Comparison of ENCODE assay signal across 14 cellular contexts in genomic region chr10:79087721-79088120, GRCh38. TPM values are rescaled to one million over a fixed set of nuclear protein-coding genes. Genes with fewer than 3 reads are reported as not detected.
DNase-seq lines count a peak whose midpoint lies in the region; ATAC-seq and TF ChIP-seq lines count a peak whose summit lies in the region.
"Had no signal": no experiment of that assay in that cellular context is flagged by ENCODE, and none has a peak within 500 bp of the region (broad histone marks: within the 10 kb centered on the region; RNA-seq: fewer than 3 reads in every experiment).

No MANE protein-coding gene starts in this region.

- peaks cover 99% of the 10 kb centered on the region for H4K20me1 ChIP-seq in IMR-90 (ENCODE audit: insufficient read depth, low read length)
- H4K20me1 ChIP-seq in osteoblast (ENCODE audit: insufficient read depth, low read length) = peaks cover 89% of the 10 kb centered on the region

- POLR2A ChIA-PET in IMR-90 (lab: Charles Lee; ENCODE audit: unreplicated experiment) = no interaction called here

- no peak overlapping the region for H2BK120ac ChIP-seq in IMR-90 (ENCODE audit: low read depth, low read length)

- intact Hi-C loops in IMR-90 (cut with micrococcal nuclease) (no loop called here), stomach (cut with DNase I; ENCODE audit: low total_unique reads) (no loop called here)

- no peak overlapping the region for H3K18ac ChIP-seq in IMR-90 (ENCODE audit: low read depth, low read length)

- H3K79me2 ChIP-seq in osteoblast (ENCODE audit: insufficient read depth, low read length) = peaks cover 100% of the 10 kb centered on the region

- ATAC-seq in IMR-90 (ENCODE audit: low read depth) = no peak
- peak; percentile 61 for ATAC-seq in left lobe of liver

- H3K23ac ChIP-seq in IMR-90 (ENCODE audit: low read depth, low read length) = peak overlapping the region; percentile 14; the same call in 1 of the 2 replicates

- H2BK15ac ChIP-seq in IMR-90 (ENCODE audit: low read depth, low read length) = no peak overlapping the region

- H3K27ac ChIP-seq in IMR-90 (ENCODE audit: insufficient read depth, low read length) (no peak overlapping the region), stomach (peak overlapping the region; percentile 69 to 99 (median 89)), osteoblast (ENCODE audit: low read depth, low read length) (no peak overlapping the region)
- H3K27ac ChIP-seq: WERI-Rb-1 had no signal

- no peak overlapping the region for H3K4me3 ChIP-seq in IMR-90 (ENCODE audit: insufficient read depth, low read depth, low read length)
- H3K4me3 ChIP-seq in stomach = peak overlapping the region in 1 of 4 donors; percentile 5
- H3K4me3 ChIP-seq in osteoblast (ENCODE audit: insufficient read depth, low read length) = no peak overlapping the region

- H4K91ac ChIP-seq in IMR-90 (ENCODE audit: insufficient read depth, low read depth, low read length) = no peak overlapping the region

- peaks cover 75% of the 10 kb centered on the region for H3K9me1 ChIP-seq in IMR-90 (ENCODE audit: insufficient read depth, low read length)

- no peaks in the 10 kb centered on the region for H3K27me3 ChIP-seq in IMR-90 (ENCODE audit: control insufficient read depth, insufficient read depth, low read length)
- no peaks in the 10 kb centered on the region for H3K27me3 ChIP-seq in stomach
- H3K27me3 ChIP-seq in osteoblast (ENCODE audit: insufficient read depth, low read length) = no peaks in the 10 kb centered on the region

- DNase-seq in IMR-90 (no peak), T47D (ENCODE audit: low read depth in 1 of 2, low spot score in 1 of 2) (peak; percentile 74 to 88), left lobe of liver (ENCODE audit: low spot score) (peak; percentile 70), stomach (peak; percentile 60), NCI-H146 (lab: John Stamatoyannopoulos, UW) (no peak), COLO668 (lab: John Stamatoyannopoulos, UW; ENCODE audit: unreplicated experiment) (no peak), osteoblast (ENCODE audit: insufficient read length, low spot score, missing footprints) (no peak)
- DNase-seq in activated T-cell treated with anti-CD3 and anti-CD28 coated beads, Interleukin-2, amount 50 U/mL, for 48 hours = no peak
- DNase-seq: activated naive CD4-positive, alpha-beta T cell treated with anti-CD3 and anti-CD28 coated beads, Interleukin-2, amount 50 U/mL, for 16 hours; cerebellar nuclear complex; glutamatergic neuron; KBM-7; NCI-H1436 treated with DMSO at 0.1 percent for 48 hours; WERI-Rb-1 had no signal

- CTCF ChIA-PET in IMR-90 (lab: Yijun Ruan, JAX) = interaction anchor here (1.4 kb wide), 1 partner anchor 107 kb away, joined by 3 read pairs; no protein-coding TSS in a partner anchor

- H3K9me3 ChIP-seq in IMR-90 (ENCODE audit: control insufficient read depth, insufficient read depth, low read length) (no peaks in the 10 kb centered on the region), stomach (no peaks in the 10 kb centered on the region), osteoblast (ENCODE audit: low read depth, low read length) (no peaks in the 10 kb centered on the region)

- H3K4me1 ChIP-seq in IMR-90 (ENCODE audit: control insufficient read depth, insufficient read depth, low read length) = peaks cover 62% of the 10 kb centered on the region
- peaks cover 99 to 100% (median 100%) of the 10 kb centered on the region in 4 donors for H3K4me1 ChIP-seq in stomach
- peaks cover 27% of the 10 kb centered on the region for H3K4me1 ChIP-seq in osteoblast (ENCODE audit: insufficient read depth, low read length)

- no peak overlapping the region for H3K56ac ChIP-seq in IMR-90 (ENCODE audit: extremely low read depth, insufficient read depth, low read length)

- WGBS in IMR-90 (ENCODE audit: extremely low coverage in 2 of 2, insufficient read length in 1 of 2), 2 experiments = 71% methylated on average over 4 of the region's 6 CpGs; no CpG with 5 or more reads in 1 of the 2 experiments
- WGBS in stomach, 5 donors = 16 to 52% (median 23%) methylated on average over 6 of the region's 6 CpGs

- H2AFZ ChIP-seq in IMR-90 (replicated peaks; ENCODE audit: low read length, poor library complexity) (no peak overlapping the region), osteoblast (ENCODE audit: low read length) (no peak overlapping the region)

- no peak overlapping the region for H3K9ac ChIP-seq in IMR-90 (ENCODE audit: low read depth, low read length)

- H2AK9ac ChIP-seq in IMR-90 (replicated peaks; ENCODE audit: low read depth, low read length, poor library complexity) = no peak overlapping the region

- TF ChIP-seq CTCF in IMR-90 (conservative IDR thresholded peaks at IDR 0.05; ENCODE audit: low read depth, low read length) = no peak
- no peak for TF ChIP-seq CTCF in stomach (IDR thresholded peaks at IDR 0.05)
- TF ChIP-seq CTCF in osteoblast (IDR thresholded peaks at IDR 0.05; ENCODE audit: extremely low read depth, low read depth, low read length) = no peak

- no peak for TF ChIP-seq RAD21 in IMR-90 (IDR thresholded peaks at IDR 0.05; ENCODE audit: low read length)

- H3K4ac ChIP-seq in IMR-90 (ENCODE audit: low read depth, low read length) = no peak overlapping the region

- H3K36me3 ChIP-seq in IMR-90 (ENCODE audit: control insufficient read depth, insufficient read depth, low read length) (peaks cover 10% of the 10 kb centered on the region; the same call in 1 of the 2 replicates), stomach (peaks cover 0 to 7% (median 0%) of the 10 kb centered on the region in 4 donors), osteoblast (ENCODE audit: insufficient read depth, low read length) (peaks cover 15% of the 10 kb centered on the region)
- H3K36me3 ChIP-seq: WERI-Rb-1 had no signal

- TF ChIP-seq EP300 in stomach (IDR thresholded peaks at IDR 0.05) = no peak

- no peak overlapping the region for H4K5ac ChIP-seq in IMR-90 (ENCODE audit: low read depth, low read length)

- H2BK20ac ChIP-seq in IMR-90 (ENCODE audit: low read depth, low read length) = no peak overlapping the region

- H3K14ac ChIP-seq in IMR-90 (replicated peaks; ENCODE audit: low read depth, low read length) = no peak overlapping the region

- no peak overlapping the region for H3K4me2 ChIP-seq in IMR-90 (ENCODE audit: low read depth, low read length)
- H3K4me2 ChIP-seq in osteoblast (ENCODE audit: insufficient read depth, low read length) = no peak overlapping the region

- H4K8ac ChIP-seq in IMR-90 (ENCODE audit: low read depth in 2 of 2, low read length in 2 of 2) = no peak overlapping the region

- dilution Hi-C loops in IMR-90 (cut with HindIII; ENCODE audit: low sequenced_read_pairs, unreplicated experiment) = no loop called here

- H3K79me1 ChIP-seq in IMR-90 (ENCODE audit: low read depth in 1 of 2, low read length in 2 of 2) = peaks cover 15 to 96% of the 10 kb centered on the region in 2 experiments; a peak in 3 of 4 replicates

- no TSS peak for BruUV-seq in IMR-90 (replicated peaks; lab: Mats Ljungman, UMichigan)

- 0 out of 2 replicates have a peak overlapping the region, but pooled peaks have one; percentile 49 for H2AK5ac ChIP-seq in IMR-90 (ENCODE audit: low read depth, low read length)

- TF ChIP-seq POLR2A in IMR-90 (IDR thresholded peaks at IDR 0.05; ENCODE audit: low read depth, low read length) = no peak
- no peak for TF ChIP-seq POLR2A in stomach (IDR thresholded peaks at IDR 0.05)

- in situ Hi-C loops in IMR-90 (cut with MboI; ENCODE audit: low sequenced_read_pairs) (no loop called here), T47D (cut with HindIII; ENCODE audit: low pct_unique_long_range_greater_than_20kb, low sequenced_read_pairs) (no loop called here)

- no peak overlapping the region for H2BK5ac ChIP-seq in IMR-90 (ENCODE audit: low read depth, low read length, poor library complexity, severe bottlenecking)

TF ChIP-seq in IMR-90, 13 proteins besides CTCF, POLR2A, EP300 and RAD21:
- no peak for TF ChIP-seq CEBPB (IDR thresholded peaks at IDR 0.05; ENCODE audit: low read depth, low read length)
- TF ChIP-seq MAFK (IDR thresholded peaks at IDR 0.05; ENCODE audit: low read depth, low read length) = no peak

RNA-seq across cellular contexts. Expression of gene ZMIZ1, which starts 19.0 kb away (rescaled TPM):
- total RNA-seq in IMR-90 (2012; rRNA removed) (6.6 and 6.7 TPM in 2 replicates), left lobe of liver (15.0 TPM), stomach (100 to 1,000 TPM in 1 of 5 donors, 10 to 100 TPM in 4; 25.9 to 103 (median 67.7) TPM), osteoblast (40.9 and 50.4 TPM in 2 replicates)
- polyA plus RNA-seq in IMR-90 (2012; rRNA removed) (43.2 and 48.7 TPM in 2 replicates), stomach (10 to 100 TPM; 17.7 to 20.2 (median 18.2) TPM)
- polyA plus RNA-seq in IMR-90 (2012; cell fraction: cytosol; rRNA removed) = 39.5 and 51.2 TPM in 2 replicates
- polyA plus RNA-seq in IMR-90 (2012; cell fraction: nucleus; rRNA removed; ENCODE audit: low replicate concordance) = 57.0 and 113 TPM in 2 replicates

Comparison
In these comparisons a context has a peak if more than half of its experiments do, and no peak if none do; other contexts are left out.
1. DNase-seq: peak in T47D (2 of 2), left lobe of liver (single experiment) and stomach (single experiment); none in IMR-90 (single experiment), NCI-H146 (single experiment), activated T-cell treated with anti-CD3 and anti-CD28 coated beads, Interleukin-2, amount 50 U/mL, for 48 hours (0 of 2), COLO668 (single experiment) and osteoblast (single experiment).
2. H3K27ac ChIP-seq: peak in stomach (5 of 5); none in IMR-90 (single experiment) and osteoblast (single experiment).